In genomic region chr7:70347880-70348279, GRCh38 we compare ENCODE assay signal across 12 cellular contexts.
DNase-seq lines count a peak whose midpoint lies in the region; ATAC-seq lines count a peak whose summit lies in the region.
"Had no signal": no experiment of that assay in that cellular context is flagged by ENCODE, and none has a peak within 500 bp of the region (broad histone marks: within the 10 kb centered on the region; RNA-seq: fewer than 3 reads in every experiment).

No MANE protein-coding gene starts in this region.

- no peak for DNase-seq in activated naive CD4-positive, alpha-beta T cell treated with anti-CD3 and anti-CD28 coated beads, Interleukin-2, amount 50 U/mL, for 72 hours (ENCODE audit: low spot score in 2 of 2)
- DNase-seq in activated naive CD4-positive, alpha-beta T cell treated with anti-CD3 and anti-CD28 coated beads, Interleukin-2, amount 10 ng/mL, durations not matched to agents 7 days and 5 days = no peak
- DNase-seq in stimulated activated naive CD8-positive, alpha-beta T cell treated with anti-CD3 and anti-CD28 coated beads, Interleukin-15, amount 100 ng/mL, for 72 hours = no peak
- no peak for DNase-seq in stimulated activated CD8-positive, alpha-beta memory T cell treated with anti-CD3 and anti-CD28 coated beads, Interleukin-4, amount 100 ng/mL, for 48 hours
- DNase-seq in MV-4-11 (lab: John Stamatoyannopoulos, UW) (no peak), NAMALWA (ENCODE audit: low spot score) (no peak)
- DNase-seq: brain microvascular endothelial cell, DMS153, NCI-H226 had no signal

- CTCF ChIA-PET in activated naive CD4-positive, alpha-beta T cell treated with anti-CD3 and anti-CD28 coated beads, Interleukin-2, amount 10 ng/mL, durations not matched to agents 7 days and 5 days (lab: Charles Lee) = no interaction called here

- H3K4me3 Mint-ChIP-seq in activated naive CD4-positive, alpha-beta T cell treated with anti-CD3 and anti-CD28 coated beads, Interleukin-2, amount 10 ng/mL, durations not matched to agents 7 days and 5 days = no peak overlapping the region
- H3K4me3 Mint-ChIP-seq in stimulated activated naive CD8-positive, alpha-beta T cell treated with anti-CD3 and anti-CD28 coated beads, Interleukin-15, amount 100 ng/mL, for 72 hours = no peak overlapping the region

- ATAC-seq in activated naive CD4-positive, alpha-beta T cell treated with anti-CD3 and anti-CD28 coated beads, Interleukin-2, amount 50 U/mL, for 72 hours = peak; percentile 37 to 79
- peak; percentile 97 for ATAC-seq in GM21717 (IDR thresholded peaks at IDR 0.05; ENCODE audit: unreplicated experiment)
- ATAC-seq in HG03135 (IDR thresholded peaks at IDR 0.05; ENCODE audit: unreplicated experiment) = peak; percentile 96
- peak; percentile 89 for ATAC-seq in stimulated activated naive CD8-positive, alpha-beta T cell treated with anti-CD3 and anti-CD28 coated beads, Interleukin-15, amount 100 ng/mL, for 72 hours
- ATAC-seq: A549 had no signal

- H3K27me3 Mint-ChIP-seq in activated naive CD4-positive, alpha-beta T cell treated with anti-CD3 and anti-CD28 coated beads, Interleukin-2, amount 10 ng/mL, durations not matched to agents 7 days and 5 days = no peaks in the 10 kb centered on the region
- H3K27me3 Mint-ChIP-seq in stimulated activated naive CD8-positive, alpha-beta T cell treated with anti-CD3 and anti-CD28 coated beads, Interleukin-15, amount 100 ng/mL, for 72 hours = peaks cover 9% of the 10 kb centered on the region

- peaks cover 19% of the 10 kb centered on the region for H3K4me1 Mint-ChIP-seq in activated naive CD4-positive, alpha-beta T cell treated with anti-CD3 and anti-CD28 coated beads, Interleukin-2, amount 10 ng/mL, durations not matched to agents 7 days and 5 days
- peaks cover 6% of the 10 kb centered on the region for H3K4me1 Mint-ChIP-seq in stimulated activated naive CD8-positive, alpha-beta T cell treated with anti-CD3 and anti-CD28 coated beads, Interleukin-15, amount 100 ng/mL, for 72 hours

- peaks cover 0 to 5% of the 10 kb centered on the region in 2 donors for H3K9me3 Mint-ChIP-seq in activated naive CD4-positive, alpha-beta T cell treated with anti-CD3 and anti-CD28 coated beads, Interleukin-2, amount 50 U/mL, for 72 hours
- peaks cover 6% of the 10 kb centered on the region for H3K9me3 Mint-ChIP-seq in activated naive CD4-positive, alpha-beta T cell treated with anti-CD3 and anti-CD28 coated beads, Interleukin-2, amount 10 ng/mL, durations not matched to agents 7 days and 5 days
- no peaks in the 10 kb centered on the region for H3K9me3 Mint-ChIP-seq in stimulated activated naive CD8-positive, alpha-beta T cell treated with anti-CD3 and anti-CD28 coated beads, Interleukin-15, amount 100 ng/mL, for 72 hours

- no peak overlapping the region for H3K27ac Mint-ChIP-seq in activated naive CD4-positive, alpha-beta T cell treated with anti-CD3 and anti-CD28 coated beads, Interleukin-2, amount 50 U/mL, for 72 hours
- no peak overlapping the region for H3K27ac Mint-ChIP-seq in activated naive CD4-positive, alpha-beta T cell treated with anti-CD3 and anti-CD28 coated beads, Interleukin-2, amount 10 ng/mL, durations not matched to agents 7 days and 5 days
- no peak overlapping the region for H3K27ac Mint-ChIP-seq in stimulated activated naive CD8-positive, alpha-beta T cell treated with anti-CD3 and anti-CD28 coated beads, Interleukin-15, amount 100 ng/mL, for 72 hours

- H3K36me3 Mint-ChIP-seq in activated naive CD4-positive, alpha-beta T cell treated with anti-CD3 and anti-CD28 coated beads, Interleukin-2, amount 50 U/mL, for 72 hours = no peaks in the 10 kb centered on the region
- no peaks in the 10 kb centered on the region for H3K36me3 Mint-ChIP-seq in activated naive CD4-positive, alpha-beta T cell treated with anti-CD3 and anti-CD28 coated beads, Interleukin-2, amount 10 ng/mL, durations not matched to agents 7 days and 5 days
